In genomic region chr6:34055223-34055933, GRCh38 we compare ENCODE assay signal across 8 cellular contexts.
DNase-seq lines count a peak whose midpoint lies in the region; ATAC-seq and TF ChIP-seq lines count a peak whose summit lies in the region.

No MANE protein-coding gene starts in this region.

- no peak overlapping the region for H3K4me3 ChIP-seq in LNCaP clone FGC (ENCODE audit: low read depth, low read length)

- ATAC-seq in HG03159 (IDR thresholded peaks at IDR 0.05; ENCODE audit: unreplicated experiment): no peak

- intact Hi-C loops in head of caudate nucleus (cut with DNase I): loop anchor here (10.0 kb wide), 1 partner anchor 89 kb away; the partner anchor contains the start of gene GRM4

- in situ Hi-C loops in SK-MEL-5 (cut with HindIII; ENCODE audit: low pct_unique_long_range_greater_than_20kb, low sequenced_read_pairs): no loop called here

- peak; percentile 47 for DNase-seq in DMS79 treated with DMSO at 0.1 percent for 48 hours (lab: John Stamatoyannopoulos, UW)
- no peak for DNase-seq in LNCaP clone FGC (ENCODE audit: low read depth)
- DNase-seq in SK-MEL-5 (ENCODE audit: low read depth, low spot score): peak; percentile 70
- DNase-seq in activated naive CD4-positive, alpha-beta T cell (lab: John Stamatoyannopoulos, UW): peak; percentile 24 to 60 (median 34)
- peak in 40 of 42 donors; percentile 38 to 84 (median 60) for DNase-seq in head of caudate nucleus
- DNase-seq in renal cortical epithelial cell (ENCODE audit: low read depth): peak; percentile 25
- DNase-seq in OCI-M2 (lab: John Stamatoyannopoulos, UW; ENCODE audit: unreplicated experiment): no peak

- peak; percentile 82 for TF ChIP-seq CTCF in LNCaP clone FGC (IDR thresholded peaks at IDR 0.05; ENCODE audit: control insufficient read depth, extremely low read depth, insufficient read depth)

Comparison
In these comparisons a context has a peak if more than half of its experiments do, and no peak if none do; other contexts are left out.
1. DNase-seq: peak in DMS79 treated with DMSO at 0.1 percent for 48 hours (single experiment), SK-MEL-5 (single experiment), activated naive CD4-positive, alpha-beta T cell (4 of 4), head of caudate nucleus (40 of 42) and renal cortical epithelial cell (single experiment); none in LNCaP clone FGC (single experiment) and OCI-M2 (single experiment).